ENCODE assay signal across 11 cellular contexts in the genomic region with DNA sequence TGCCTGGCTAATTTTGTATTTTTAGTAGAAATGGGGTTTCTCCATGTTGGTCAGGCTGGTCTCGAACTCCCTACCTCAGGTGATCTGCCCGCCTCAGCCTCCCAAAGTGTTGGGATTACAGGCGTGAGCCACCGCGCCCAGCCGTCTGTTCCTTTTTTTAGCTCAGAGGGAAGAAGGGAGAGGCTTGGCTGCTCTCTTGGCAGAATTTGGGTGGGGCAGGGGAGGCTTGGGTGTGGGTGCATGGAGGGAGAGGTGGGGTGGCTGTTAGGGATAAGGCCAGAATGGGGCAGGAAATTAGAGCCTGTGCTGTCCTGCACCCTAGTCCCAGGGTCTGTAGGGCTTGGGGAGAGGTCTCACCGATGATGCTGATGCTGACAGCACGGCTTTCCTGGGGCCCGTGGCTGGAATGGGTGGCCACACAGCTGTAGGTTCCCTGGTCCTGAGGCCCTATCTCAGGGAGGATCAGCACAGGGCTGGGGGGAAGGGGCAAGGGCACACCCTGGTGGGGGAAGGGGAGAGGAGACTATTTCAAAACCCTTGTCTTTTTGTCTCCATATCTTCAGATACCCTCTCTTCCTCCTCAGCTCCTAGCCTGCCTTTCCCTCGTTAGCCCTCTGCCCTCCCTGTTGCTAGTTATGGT. TPM values are rescaled to one million over a fixed set of nuclear protein-coding genes. Genes with fewer than 3 reads are reported as not detected.
DNase-seq lines count a peak whose midpoint lies in the region; ATAC-seq, FAIRE-seq and TF ChIP-seq lines count a peak whose summit lies in the region.
"Had no signal": no experiment of that assay in that cellular context is flagged by ENCODE, and none has a peak within 500 bp of the region (broad histone marks: within the 10 kb centered on the region; RNA-seq: fewer than 3 reads in every experiment).

No MANE protein-coding gene starts in this region.

- CTCF ChIA-PET in activated naive CD4-positive, alpha-beta T cell treated with anti-CD3 and anti-CD28 coated beads for 36 hours (lab: Charles Lee): interaction anchor here (0.9 kb wide), 1 partner anchor 13 kb away, joined by 3 read pairs; no protein-coding TSS in a partner anchor

- DNase-seq in activated naive CD4-positive, alpha-beta T cell treated with anti-CD3 and anti-CD28 coated beads for 36 hours: no peak
- DNase-seq in activated naive CD4-positive, alpha-beta T cell (lab: John Stamatoyannopoulos, UW): no peak
- DNase-seq in stimulated activated effector memory CD8-positive, alpha-beta T cell treated with anti-CD3 and anti-CD28 coated beads, Interleukin-12 subunit alpha, Interleukin-12 subunit beta, amount 100 ng/mL, for 72 hours (ENCODE audit: low spot score in 2 of 2): no peak
- DNase-seq in NCI-H226 (no peak), GM12891 (ENCODE audit: insufficient read length, low spot score) (no peak)
- DNase-seq: activated CD8-positive, alpha-beta memory T cell treated with anti-CD3 and anti-CD28 coated beads, Interleukin-2, amount 10 ng/mL, durations not matched to agents 7 days and 5 days; NCI-H1092; PC-3 had no signal

- H3K36me3 Mint-ChIP-seq in activated naive CD4-positive, alpha-beta T cell treated with anti-CD3 and anti-CD28 coated beads for 36 hours (ENCODE audit: low read depth): peaks cover 18% of the 10 kb centered on the region
- peaks cover 84% of the 10 kb centered on the region for H3K36me3 Mint-ChIP-seq in dendritic cell treated with granulocyte-macrophage colony-stimulating factor and Interleukin-4, amounts not matched to agents 40 ng/mL and 50 ng/mL, for 4 days (ENCODE audit: low read depth)
- peaks cover 96% of the 10 kb centered on the region for H3K36me3 Mint-ChIP-seq in stimulated activated effector memory CD8-positive, alpha-beta T cell treated with anti-CD3 and anti-CD28 coated beads, Interleukin-12 subunit alpha, Interleukin-12 subunit beta, amount 100 ng/mL, for 72 hours

- no peak for ATAC-seq in stimulated activated effector memory CD8-positive, alpha-beta T cell treated with anti-CD3 and anti-CD28 coated beads, Interleukin-12 subunit alpha, Interleukin-12 subunit beta, amount 100 ng/mL, for 72 hours
- ATAC-seq: activated CD8-positive, alpha-beta memory T cell treated with anti-CD3 and anti-CD28 coated beads, Interleukin-2, amount 10 ng/mL, durations not matched to agents 7 days and 5 days; HCT116; PC-3 had no signal

- no peaks in the 10 kb centered on the region for H3K27me3 Mint-ChIP-seq in activated naive CD4-positive, alpha-beta T cell treated with anti-CD3 and anti-CD28 coated beads for 36 hours (ENCODE audit: low read depth)
- no peaks in the 10 kb centered on the region for H3K27me3 Mint-ChIP-seq in dendritic cell treated with granulocyte-macrophage colony-stimulating factor and Interleukin-4, amounts not matched to agents 40 ng/mL and 50 ng/mL, for 4 days
- H3K27me3 Mint-ChIP-seq: activated CD8-positive, alpha-beta memory T cell treated with anti-CD3 and anti-CD28 coated beads, Interleukin-2, amount 10 ng/mL, durations not matched to agents 7 days and 5 days had no signal

- no peak for FAIRE-seq in GM12891 (lab: Jason Lieb, UNC)
- FAIRE-seq: urothelium cell line had no signal

- intact Hi-C loops in activated naive CD4-positive, alpha-beta T cell treated with anti-CD3 and anti-CD28 coated beads for 36 hours (cut with micrococcal nuclease): no loop called here
- intact Hi-C loops in dendritic cell treated with granulocyte-macrophage colony-stimulating factor and Interleukin-4, amounts not matched to agents 40 ng/mL and 50 ng/mL, for 4 days (cut with micrococcal nuclease): no loop called here

- H3K4me3 Mint-ChIP-seq in activated naive CD4-positive, alpha-beta T cell treated with anti-CD3 and anti-CD28 coated beads for 36 hours: no peak overlapping the region
- H3K4me3 Mint-ChIP-seq in dendritic cell treated with granulocyte-macrophage colony-stimulating factor and Interleukin-4, amounts not matched to agents 40 ng/mL and 50 ng/mL, for 4 days: no peak overlapping the region
- no peak overlapping the region for H3K4me3 Mint-ChIP-seq in stimulated activated effector memory CD8-positive, alpha-beta T cell treated with anti-CD3 and anti-CD28 coated beads, Interleukin-12 subunit alpha, Interleukin-12 subunit beta, amount 100 ng/mL, for 72 hours
- H3K4me3 Mint-ChIP-seq: activated CD8-positive, alpha-beta memory T cell treated with anti-CD3 and anti-CD28 coated beads, Interleukin-2, amount 10 ng/mL, durations not matched to agents 7 days and 5 days had no signal

- H3K9me3 Mint-ChIP-seq in activated naive CD4-positive, alpha-beta T cell treated with anti-CD3 and anti-CD28 coated beads for 36 hours: no peaks in the 10 kb centered on the region
- H3K9me3 Mint-ChIP-seq in dendritic cell treated with granulocyte-macrophage colony-stimulating factor and Interleukin-4, amounts not matched to agents 40 ng/mL and 50 ng/mL, for 4 days: no peaks in the 10 kb centered on the region
- no peaks in the 10 kb centered on the region for H3K9me3 Mint-ChIP-seq in stimulated activated effector memory CD8-positive, alpha-beta T cell treated with anti-CD3 and anti-CD28 coated beads, Interleukin-12 subunit alpha, Interleukin-12 subunit beta, amount 100 ng/mL, for 72 hours

- peak overlapping the region; percentile 19 for H3K27ac Mint-ChIP-seq in activated naive CD4-positive, alpha-beta T cell treated with anti-CD3 and anti-CD28 coated beads for 36 hours
- H3K27ac Mint-ChIP-seq in dendritic cell treated with granulocyte-macrophage colony-stimulating factor and Interleukin-4, amounts not matched to agents 40 ng/mL and 50 ng/mL, for 4 days: peak overlapping the region; percentile 86
- H3K27ac Mint-ChIP-seq in stimulated activated effector memory CD8-positive, alpha-beta T cell treated with anti-CD3 and anti-CD28 coated beads, Interleukin-12 subunit alpha, Interleukin-12 subunit beta, amount 100 ng/mL, for 72 hours: peak overlapping the region; percentile 99
- H3K27ac Mint-ChIP-seq: activated CD8-positive, alpha-beta memory T cell treated with anti-CD3 and anti-CD28 coated beads, Interleukin-2, amount 10 ng/mL, durations not matched to agents 7 days and 5 days had no signal

- TF ChIP-seq POLR2A in GM12891 (IDR thresholded peaks at IDR 0.05; ENCODE audit: low read depth, low read length): no peak

- H3K4me1 Mint-ChIP-seq in activated naive CD4-positive, alpha-beta T cell treated with anti-CD3 and anti-CD28 coated beads for 36 hours (ENCODE audit: low read depth): peaks cover 56% of the 10 kb centered on the region
- peaks cover 74% of the 10 kb centered on the region for H3K4me1 Mint-ChIP-seq in dendritic cell treated with granulocyte-macrophage colony-stimulating factor and Interleukin-4, amounts not matched to agents 40 ng/mL and 50 ng/mL, for 4 days (ENCODE audit: low read depth)
- H3K4me1 Mint-ChIP-seq in stimulated activated effector memory CD8-positive, alpha-beta T cell treated with anti-CD3 and anti-CD28 coated beads, Interleukin-12 subunit alpha, Interleukin-12 subunit beta, amount 100 ng/mL, for 72 hours: peaks cover 78% of the 10 kb centered on the region

TF ChIP-seq in GM12891, 5 proteins besides CTCF, POLR2A, EP300 and RAD21:
- no peak for TF ChIP-seq PAX5 (IDR thresholded peaks at IDR 0.05; ENCODE audit: insufficient read depth, low read length, severe bottlenecking)
- TF ChIP-seq POLR2AphosphoS5 (IDR thresholded peaks at IDR 0.05; ENCODE audit: low read depth, low read length): no peak
TF ChIP-seq in GM12891: peak in this region for 0.

RNA-seq across cellular contexts. Expression of a gene that starts 2.0 kb away (rescaled TPM):
- total RNA-seq in activated naive CD4-positive, alpha-beta T cell treated with anti-CD3 and anti-CD28 coated beads for 36 hours: 10 to 100 TPM; 15.6 to 17.0 TPM
- polyA plus RNA-seq in GM12891 (2012; ENCODE audit: low read depth, missing spikeins): 12.8 TPM

RNA-seq across cellular contexts. Expression of a gene that starts 3.8 kb away (rescaled TPM):
- 10 to 100 TPM; 39.5 to 39.9 TPM for total RNA-seq in activated naive CD4-positive, alpha-beta T cell treated with anti-CD3 and anti-CD28 coated beads for 36 hours
- polyA plus RNA-seq in GM12891 (2012; ENCODE audit: low read depth, missing spikeins): 97.5 TPM

RNA-seq across cellular contexts. Expression of a gene that starts 6.1 kb away (rescaled TPM):
- total RNA-seq in activated naive CD4-positive, alpha-beta T cell treated with anti-CD3 and anti-CD28 coated beads for 36 hours: 10 to 100 TPM; 25.8 to 26.5 TPM
- 26.8 TPM for polyA plus RNA-seq in GM12891 (2012; ENCODE audit: low read depth, missing spikeins)

RNA-seq across cellular contexts. Expression of a gene that starts 8.0 kb away (rescaled TPM):
- 10 to 100 TPM; 46.5 to 47.7 TPM for total RNA-seq in activated naive CD4-positive, alpha-beta T cell treated with anti-CD3 and anti-CD28 coated beads for 36 hours
- 53.1 TPM for polyA plus RNA-seq in GM12891 (2012; ENCODE audit: low read depth, missing spikeins)

RNA-seq across cellular contexts. Expression of a gene that starts 10.4 kb away (rescaled TPM):
- total RNA-seq in activated naive CD4-positive, alpha-beta T cell treated with anti-CD3 and anti-CD28 coated beads for 36 hours: 10 to 100 TPM; 71.8 to 72.1 TPM
- 155 TPM for polyA plus RNA-seq in GM12891 (2012; ENCODE audit: low read depth, missing spikeins)

Comparison
In these comparisons a context has a peak if more than half of its experiments do, and no peak if none do; other contexts are left out.
1. H3K27ac Mint-ChIP-seq: peak in every context shown above with its lines; median percentile 99 in stimulated activated effector memory CD8-positive, alpha-beta T cell treated with anti-CD3 and anti-CD28 coated beads, Interleukin-12 subunit alpha, Interleukin-12 subunit beta, amount 100 ng/mL, for 72 hours; 86 in dendritic cell treated with granulocyte-macrophage colony-stimulating factor and Interleukin-4, amounts not matched to agents 40 ng/mL and 50 ng/mL, for 4 days; 19 in activated naive CD4-positive, alpha-beta T cell treated with anti-CD3 and anti-CD28 coated beads for 36 hours.